ENCODE assay signal across 9 cellular contexts in the genomic region with DNA sequence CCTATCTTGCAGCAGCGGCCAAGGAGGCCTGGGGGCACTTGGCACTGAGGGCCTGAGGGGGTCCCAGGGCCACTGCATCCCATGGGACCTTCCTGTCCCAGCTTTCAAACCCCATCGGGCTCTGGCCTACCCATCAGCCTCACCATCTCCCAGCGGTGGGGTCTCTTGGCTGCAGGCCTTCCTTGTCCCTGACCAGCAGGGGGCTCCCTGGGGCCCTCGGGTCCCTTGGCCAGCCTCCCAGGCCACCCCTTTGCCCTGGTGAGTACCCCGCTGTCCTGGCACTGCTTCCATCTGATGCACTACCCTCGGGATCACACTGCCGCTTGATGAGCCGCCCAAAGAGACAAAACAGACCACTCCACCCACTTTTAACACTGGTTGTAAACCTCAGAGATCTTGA. TPM values are rescaled to one million over a fixed set of nuclear protein-coding genes. Genes with fewer than 3 reads are reported as not detected.
DNase-seq lines count a peak whose midpoint lies in the region.
"Had no signal": no experiment of that assay in that cellular context is flagged by ENCODE, and none has a peak within 500 bp of the region (broad histone marks: within the 10 kb centered on the region; RNA-seq: fewer than 3 reads in every experiment).

No MANE protein-coding gene starts in this region.

- H2AFZ ChIP-seq in neuronal stem cell (ENCODE audit: low read length), result no peak overlapping the region

- H2BK15ac ChIP-seq in neuronal stem cell (ENCODE audit: low read length), result peak overlapping the region; percentile 47

- no peaks in the 10 kb centered on the region for H3K4me1 ChIP-seq in neuronal stem cell (ENCODE audit: control insufficient read depth in 2 of 2, insufficient read depth in 1 of 2, low read depth in 1 of 2, low read length in 2 of 2)

- no peak overlapping the region for H4K91ac ChIP-seq in neuronal stem cell (ENCODE audit: low read depth, low read length, poor library complexity)

- peak overlapping the region; percentile 77 for H3K18ac ChIP-seq in neuronal stem cell (ENCODE audit: low read length)

- H2BK5ac ChIP-seq in neuronal stem cell (ENCODE audit: low read length), result peak overlapping the region; percentile 47

- peak overlapping the region; percentile 75 for H3K14ac ChIP-seq in neuronal stem cell (ENCODE audit: low read length)

- H3K23ac ChIP-seq in neuronal stem cell (ENCODE audit: low read depth, low read length, poor library complexity), result peak overlapping the region; percentile 77

- peaks cover 0 to 3% of the 10 kb centered on the region in 2 donors for H3K9me3 ChIP-seq in neuronal stem cell (replicated peaks in 1 of 2; ENCODE audit: control insufficient read depth in 2 of 2, insufficient read depth in 1 of 2, low read depth in 1 of 2, low read length in 2 of 2)
- H3K9me3 ChIP-seq: BLaER1 treated with 17β-estradiol and CSF1 and Interleukin-3, amounts not matched to agents 10 nM and 100 nM had no signal

- no peak overlapping the region for H3K9ac ChIP-seq in neuronal stem cell (ENCODE audit: low read depth, low read length, poor library complexity)
- H3K9ac ChIP-seq: BLaER1 treated with 17β-estradiol and CSF1 and Interleukin-3, amounts not matched to agents 10 nM and 100 nM had no signal

- H3K27me3 ChIP-seq in neuronal stem cell (ENCODE audit: control insufficient read depth in 3 of 3, insufficient read depth in 3 of 3, low read depth in 1 of 3, low read length in 3 of 3), result peaks cover 0 to 10% (median 0%) of the 10 kb centered on the region in 3 experiments
- H3K27me3 ChIP-seq: BLaER1 treated with 17β-estradiol and CSF1 and Interleukin-3, amounts not matched to agents 10 nM and 100 nM had no signal

- no peak overlapping the region for H3K4me2 ChIP-seq in neuronal stem cell (ENCODE audit: insufficient read depth, low read length, poor library complexity, severe bottlenecking)
- H3K4me2 ChIP-seq: BLaER1 treated with 17β-estradiol and CSF1 and Interleukin-3, amounts not matched to agents 10 nM and 100 nM had no signal

- no CpG with 5 or more reads among the region's 8 CpGs for WGBS in neuronal stem cell (ENCODE audit: extremely low coverage in 2 of 2, insufficient read length in 2 of 2, insufficient replicate concordance in 1 of 2), 2 donors

- no peak overlapping the region for H2BK120ac ChIP-seq in neuronal stem cell (ENCODE audit: low read depth, low read length)

- peak in 2 of 3 experiments; percentile 30 to 42 for DNase-seq in NCI-H1417 (lab: John Stamatoyannopoulos, UW)
- no peak for DNase-seq in NCI-H1417 treated with DMSO at 0.1 percent for 48 hours (lab: John Stamatoyannopoulos, UW)
- peak; percentile 57 for DNase-seq in NCI-H69 (lab: John Stamatoyannopoulos, UW)
- peak; percentile 28 for DNase-seq in astrocyte of the hippocampus (ENCODE audit: low read depth, low spot score)
- peak; percentile 17 for DNase-seq in neuronal stem cell (ENCODE audit: low spot score)
- DNase-seq in NCI-H2029 (lab: John Stamatoyannopoulos, UW), result no peak
- DNase-seq in DMS79 treated with DMSO at 0.1 percent for 48 hours (lab: John Stamatoyannopoulos, UW), result no peak
- no peak for DNase-seq in MV-4-11 (lab: John Stamatoyannopoulos, UW)

- H2AK5ac ChIP-seq in neuronal stem cell (ENCODE audit: low read depth, low read length), result peak overlapping the region; percentile 71

- H4K8ac ChIP-seq in neuronal stem cell (ENCODE audit: low read depth, low read length), result no peak overlapping the region

- no peak overlapping the region for H3K4me3 ChIP-seq in neuronal stem cell (ENCODE audit: low read length in 2 of 2)
- H3K4me3 ChIP-seq: BLaER1 treated with 17β-estradiol and CSF1 and Interleukin-3, amounts not matched to agents 10 nM and 100 nM had no signal

- peaks cover under 1% of the 10 kb centered on the region for H3K79me1 ChIP-seq in neuronal stem cell (ENCODE audit: low read depth, low read length)

- no peak overlapping the region for H3K4ac ChIP-seq in neuronal stem cell (ENCODE audit: low read length)

- no peak overlapping the region for H2BK12ac ChIP-seq in neuronal stem cell (ENCODE audit: low read length)

- no peak overlapping the region for H3K27ac ChIP-seq in neuronal stem cell (replicated peaks; ENCODE audit: low read length)
- H3K27ac ChIP-seq: BLaER1 treated with 17β-estradiol and CSF1 and Interleukin-3, amounts not matched to agents 10 nM and 100 nM had no signal

- no peaks in the 10 kb centered on the region for H3K36me3 ChIP-seq in neuronal stem cell (replicated peaks in 1 of 2; ENCODE audit: control insufficient read depth in 2 of 2, insufficient read depth in 2 of 2, low read length in 2 of 2)
- H3K36me3 ChIP-seq: BLaER1 treated with 17β-estradiol and CSF1 and Interleukin-3, amounts not matched to agents 10 nM and 100 nM had no signal

RNA-seq across cellular contexts. Expression of gene YKT6, which starts 43.5 kb away (rescaled TPM):
- 71.1 TPM for polyA plus RNA-seq in neuronal stem cell (2013, experiment 1 of 2)
- 69.2 TPM for polyA plus RNA-seq in neuronal stem cell (2013, experiment 2 of 2)

RNA-seq across cellular contexts. Expression of gene GCK, which starts 55.0 kb away (rescaled TPM):
- 0.60 TPM for polyA plus RNA-seq in neuronal stem cell (2013, experiment 1 of 2)
- polyA plus RNA-seq in neuronal stem cell (2013, experiment 2 of 2), result 0.46 TPM

Comparison
In these comparisons a context has a peak if more than half of its experiments do, and no peak if none do; other contexts are left out.
1. DNase-seq: peak in NCI-H1417 (2 of 3), NCI-H69 (single experiment), astrocyte of the hippocampus (single experiment) and neuronal stem cell (single experiment); none in NCI-H1417 treated with DMSO at 0.1 percent for 48 hours (single experiment), NCI-H2029 (single experiment), DMS79 treated with DMSO at 0.1 percent for 48 hours (single experiment) and MV-4-11 (single experiment).